In genomic region chr22:47918936-47919505, GRCh38 we compare ENCODE assay signal across 13 cellular contexts.
DNase-seq lines count a peak whose midpoint lies in the region; ATAC-seq and TF ChIP-seq lines count a peak whose summit lies in the region.
"Had no signal": no experiment of that assay in that cellular context is flagged by ENCODE, and none has a peak within 500 bp of the region (broad histone marks: within the 10 kb centered on the region; RNA-seq: fewer than 3 reads in every experiment).

No MANE protein-coding gene starts in this region.

- CTCF ChIA-PET in HEK293T (lab: Yijun Ruan, JAX) = no interaction called here

- no peak for ATAC-seq in GM19035 (IDR thresholded peaks at IDR 0.05; ENCODE audit: unreplicated experiment)
- ATAC-seq: activated CD4-positive, CD25-positive, alpha-beta regulatory T cell treated with anti-CD3 and anti-CD28 coated beads, Interleukin-2, amount 50 U/mL, for 24 hours had no signal

- POLR2A ChIA-PET in HEK293T (lab: Yijun Ruan, JAX) = no interaction called here

- peak; percentile 1 for DNase-seq in NCI-H2029 (lab: John Stamatoyannopoulos, UW)
- DNase-seq in NCI-H2029 treated with DMSO at 0.1 percent for 48 hours (lab: John Stamatoyannopoulos, UW) = no peak
- DNase-seq in NCI-H2171 (lab: John Stamatoyannopoulos, UW) = peak; percentile 64
- peak; percentile 87 for DNase-seq in ecto neural progenitor cell (ENCODE audit: low spot score)
- DNase-seq in putamen (ENCODE audit: low spot score) = peak; percentile 4
- no peak for DNase-seq in HEK293T (ENCODE audit: extremely low spot score)
- DNase-seq in COR-L47 (lab: John Stamatoyannopoulos, UW) = no peak
- DNase-seq: GF-D8, H9, mesendoderm, NCI-H510A had no signal

TF ChIP-seq in HEK293T, 16 proteins besides CTCF, POLR2A, EP300 and RAD21:
- TF ChIP-seq NFRKB (IDR thresholded peaks at IDR 0.05) (no peak), FOXA1 (IDR thresholded peaks at IDR 0.05) (no peak)

Comparison
In these comparisons a context has a peak if more than half of its experiments do, and no peak if none do; other contexts are left out.
1. DNase-seq: peak in NCI-H2029 (single experiment), NCI-H2171 (single experiment), ecto neural progenitor cell (single experiment) and putamen (single experiment); none in NCI-H2029 treated with DMSO at 0.1 percent for 48 hours (single experiment), HEK293T (single experiment) and COR-L47 (single experiment).